Comparison of ENCODE assay signal across 1 cellular context in the genomic region with DNA sequence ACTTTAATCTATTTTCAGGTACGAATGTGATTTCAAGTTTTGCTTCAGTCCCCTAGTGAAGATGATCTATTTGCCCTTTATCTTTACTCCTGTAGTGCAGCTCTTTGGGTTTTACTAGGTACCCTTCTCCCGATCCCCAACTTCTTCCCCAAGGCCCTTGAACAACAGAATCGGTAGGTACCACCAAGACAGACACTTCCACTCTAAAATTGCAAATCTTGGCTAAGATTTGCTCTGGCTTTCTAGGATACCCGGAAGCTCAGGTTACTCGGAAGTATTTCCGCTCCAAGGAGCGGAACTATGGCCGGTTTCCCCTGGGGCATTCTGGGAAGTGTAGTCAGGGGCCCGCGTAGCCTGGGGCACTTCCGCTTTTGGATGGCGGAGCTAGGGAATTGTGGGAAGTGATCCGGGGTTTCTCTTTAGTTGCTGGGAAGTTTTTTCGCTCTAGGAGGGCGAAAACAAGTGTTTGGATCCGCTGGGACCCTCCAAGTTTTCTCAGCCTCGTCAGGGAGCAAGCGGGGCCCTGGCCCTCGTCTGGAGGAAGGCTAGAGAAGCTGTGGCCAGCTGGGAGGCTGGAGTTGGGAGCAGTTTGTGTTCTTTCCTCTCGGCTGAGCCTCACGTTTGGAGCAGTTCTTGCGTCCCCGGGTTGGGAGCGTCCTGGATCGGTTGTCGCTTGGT.
A peak's percentile ranks its signal among the peaks of the same experiment; 100 is the strongest.
TF ChIP-seq lines count a peak whose summit lies in the region.

No MANE protein-coding gene starts in this region.

TF ChIP-seq in HepG2, 621 proteins besides CTCF, POLR2A, EP300 and RAD21 (continued from another document and continues in another):
- no peak for TF ChIP-seq ZFP37 (CRISPR knock-in tag; IDR thresholded peaks at IDR 0.05; ENCODE audit: borderline replicate concordance)
- TF ChIP-seq KAT7 (CRISPR knock-in tag; IDR thresholded peaks at IDR 0.05; ENCODE audit: borderline replicate concordance): peak; percentile 38; the same call in 1 of the 2 replicates
- TF ChIP-seq MXI1 (IDR thresholded peaks at IDR 0.05; ENCODE audit: borderline replicate concordance, low read depth, low read length): peak; percentile 47; the same call in 1 of the 3 replicates
- TF ChIP-seq PCBP2 (optimal IDR thresholded peaks at IDR 0.05; ENCODE audit: low read depth, low read length, poor library complexity, severe bottlenecking): no peak
- no peak for TF ChIP-seq PRMT3 (CRISPR knock-in tag; IDR thresholded peaks at IDR 0.05; ENCODE audit: borderline replicate concordance, low read depth)
- no peak for TF ChIP-seq ZNF619 (CRISPR knock-in tag; IDR thresholded peaks at IDR 0.05)
- TF ChIP-seq PITX1 (CRISPR knock-in tag; IDR thresholded peaks at IDR 0.05): no peak
- TF ChIP-seq PAWR (CRISPR knock-in tag; IDR thresholded peaks at IDR 0.05; ENCODE audit: borderline replicate concordance): no peak
- TF ChIP-seq, protein P1, sequence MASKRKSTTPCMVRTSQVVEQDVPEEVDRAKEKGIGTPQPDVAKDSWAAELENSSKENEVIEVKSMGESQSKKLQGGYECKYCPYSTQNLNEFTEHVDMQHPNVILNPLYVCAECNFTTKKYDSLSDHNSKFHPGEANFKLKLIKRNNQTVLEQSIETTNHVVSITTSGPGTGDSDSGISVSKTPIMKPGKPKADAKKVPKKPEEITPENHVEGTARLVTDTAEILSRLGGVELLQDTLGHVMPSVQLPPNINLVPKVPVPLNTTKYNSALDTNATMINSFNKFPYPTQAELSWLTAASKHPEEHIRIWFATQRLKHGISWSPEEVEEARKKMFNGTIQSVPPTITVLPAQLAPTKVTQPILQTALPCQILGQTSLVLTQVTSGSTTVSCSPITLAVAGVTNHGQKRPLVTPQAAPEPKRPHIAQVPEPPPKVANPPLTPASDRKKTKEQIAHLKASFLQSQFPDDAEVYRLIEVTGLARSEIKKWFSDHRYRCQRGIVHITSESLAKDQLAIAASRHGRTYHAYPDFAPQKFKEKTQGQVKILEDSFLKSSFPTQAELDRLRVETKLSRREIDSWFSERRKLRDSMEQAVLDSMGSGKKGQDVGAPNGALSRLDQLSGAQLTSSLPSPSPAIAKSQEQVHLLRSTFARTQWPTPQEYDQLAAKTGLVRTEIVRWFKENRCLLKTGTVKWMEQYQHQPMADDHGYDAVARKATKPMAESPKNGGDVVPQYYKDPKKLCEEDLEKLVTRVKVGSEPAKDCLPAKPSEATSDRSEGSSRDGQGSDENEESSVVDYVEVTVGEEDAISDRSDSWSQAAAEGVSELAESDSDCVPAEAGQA (IDR thresholded peaks at IDR 0.05; ENCODE audit: low read depth): 0 out of 2 replicates have a peak, but pooled peaks have one; percentile 30
- TF ChIP-seq, protein P1 (CRISPR knock-in tag; IDR thresholded peaks at IDR 0.05; ENCODE audit: borderline replicate concordance): no peak
- TF ChIP-seq ZNF678 (CRISPR knock-in tag; IDR thresholded peaks at IDR 0.05): 0 out of 2 replicates have a peak, but pooled peaks have one; percentile 27
- TF ChIP-seq ZNF224 (CRISPR knock-in tag; IDR thresholded peaks at IDR 0.05): no peak
- TF ChIP-seq YEATS2 (CRISPR knock-in tag; IDR thresholded peaks at IDR 0.05; ENCODE audit: borderline replicate concordance): peak; percentile 76; the same call in 1 of the 2 replicates
- TF ChIP-seq, protein P2, sequence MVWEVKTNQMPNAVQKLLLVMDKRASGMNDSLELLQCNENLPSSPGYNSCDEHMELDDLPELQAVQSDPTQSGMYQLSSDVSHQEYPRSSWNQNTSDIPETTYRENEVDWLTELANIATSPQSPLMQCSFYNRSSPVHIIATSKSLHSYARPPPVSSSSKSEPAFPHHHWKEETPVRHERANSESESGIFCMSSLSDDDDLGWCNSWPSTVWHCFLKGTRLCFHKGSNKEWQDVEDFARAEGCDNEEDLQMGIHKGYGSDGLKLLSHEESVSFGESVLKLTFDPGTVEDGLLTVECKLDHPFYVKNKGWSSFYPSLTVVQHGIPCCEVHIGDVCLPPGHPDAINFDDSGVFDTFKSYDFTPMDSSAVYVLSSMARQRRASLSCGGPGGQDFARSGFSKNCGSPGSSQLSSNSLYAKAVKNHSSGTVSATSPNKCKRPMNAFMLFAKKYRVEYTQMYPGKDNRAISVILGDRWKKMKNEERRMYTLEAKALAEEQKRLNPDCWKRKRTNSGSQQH (CRISPR knock-in tag; IDR thresholded peaks at IDR 0.05; ENCODE audit: low read depth): peak; percentile 69; the same call in 1 of the 2 replicates
- TF ChIP-seq, protein P3, sequence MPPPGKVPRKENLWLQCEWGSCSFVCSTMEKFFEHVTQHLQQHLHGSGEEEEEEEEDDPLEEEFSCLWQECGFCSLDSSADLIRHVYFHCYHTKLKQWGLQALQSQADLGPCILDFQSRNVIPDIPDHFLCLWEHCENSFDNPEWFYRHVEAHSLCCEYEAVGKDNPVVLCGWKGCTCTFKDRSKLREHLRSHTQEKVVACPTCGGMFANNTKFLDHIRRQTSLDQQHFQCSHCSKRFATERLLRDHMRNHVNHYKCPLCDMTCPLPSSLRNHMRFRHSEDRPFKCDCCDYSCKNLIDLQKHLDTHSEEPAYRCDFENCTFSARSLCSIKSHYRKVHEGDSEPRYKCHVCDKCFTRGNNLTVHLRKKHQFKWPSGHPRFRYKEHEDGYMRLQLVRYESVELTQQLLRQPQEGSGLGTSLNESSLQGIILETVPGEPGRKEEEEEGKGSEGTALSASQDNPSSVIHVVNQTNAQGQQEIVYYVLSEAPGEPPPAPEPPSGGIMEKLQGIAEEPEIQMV (CRISPR knock-in tag; IDR thresholded peaks at IDR 0.05; ENCODE audit: low read depth): peak; percentile 79
- peak; percentile 100 for TF ChIP-seq IRF2 (CRISPR knock-in tag; IDR thresholded peaks at IDR 0.05)
- TF ChIP-seq, protein P4, sequence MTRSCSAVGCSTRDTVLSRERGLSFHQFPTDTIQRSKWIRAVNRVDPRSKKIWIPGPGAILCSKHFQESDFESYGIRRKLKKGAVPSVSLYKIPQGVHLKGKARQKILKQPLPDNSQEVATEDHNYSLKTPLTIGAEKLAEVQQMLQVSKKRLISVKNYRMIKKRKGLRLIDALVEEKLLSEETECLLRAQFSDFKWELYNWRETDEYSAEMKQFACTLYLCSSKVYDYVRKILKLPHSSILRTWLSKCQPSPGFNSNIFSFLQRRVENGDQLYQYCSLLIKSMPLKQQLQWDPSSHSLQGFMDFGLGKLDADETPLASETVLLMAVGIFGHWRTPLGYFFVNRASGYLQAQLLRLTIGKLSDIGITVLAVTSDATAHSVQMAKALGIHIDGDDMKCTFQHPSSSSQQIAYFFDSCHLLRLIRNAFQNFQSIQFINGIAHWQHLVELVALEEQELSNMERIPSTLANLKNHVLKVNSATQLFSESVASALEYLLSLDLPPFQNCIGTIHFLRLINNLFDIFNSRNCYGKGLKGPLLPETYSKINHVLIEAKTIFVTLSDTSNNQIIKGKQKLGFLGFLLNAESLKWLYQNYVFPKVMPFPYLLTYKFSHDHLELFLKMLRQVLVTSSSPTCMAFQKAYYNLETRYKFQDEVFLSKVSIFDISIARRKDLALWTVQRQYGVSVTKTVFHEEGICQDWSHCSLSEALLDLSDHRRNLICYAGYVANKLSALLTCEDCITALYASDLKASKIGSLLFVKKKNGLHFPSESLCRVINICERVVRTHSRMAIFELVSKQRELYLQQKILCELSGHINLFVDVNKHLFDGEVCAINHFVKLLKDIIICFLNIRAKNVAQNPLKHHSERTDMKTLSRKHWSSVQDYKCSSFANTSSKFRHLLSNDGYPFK (CRISPR knock-in tag; IDR thresholded peaks at IDR 0.05; ENCODE audit: borderline replicate concordance): peak; percentile 46; the same call in 1 of the 2 replicates
- TF ChIP-seq HOXA7 (CRISPR knock-in tag; IDR thresholded peaks at IDR 0.05): no peak
- TF ChIP-seq THAP11 (CRISPR knock-in tag; IDR thresholded peaks at IDR 0.05): peak; percentile 99
- TF ChIP-seq SNAI1 (CRISPR knock-in tag; IDR thresholded peaks at IDR 0.05; ENCODE audit: borderline replicate concordance): 0 out of 2 replicates have a peak, but pooled peaks have one; percentile 50
- TF ChIP-seq, protein P5, sequence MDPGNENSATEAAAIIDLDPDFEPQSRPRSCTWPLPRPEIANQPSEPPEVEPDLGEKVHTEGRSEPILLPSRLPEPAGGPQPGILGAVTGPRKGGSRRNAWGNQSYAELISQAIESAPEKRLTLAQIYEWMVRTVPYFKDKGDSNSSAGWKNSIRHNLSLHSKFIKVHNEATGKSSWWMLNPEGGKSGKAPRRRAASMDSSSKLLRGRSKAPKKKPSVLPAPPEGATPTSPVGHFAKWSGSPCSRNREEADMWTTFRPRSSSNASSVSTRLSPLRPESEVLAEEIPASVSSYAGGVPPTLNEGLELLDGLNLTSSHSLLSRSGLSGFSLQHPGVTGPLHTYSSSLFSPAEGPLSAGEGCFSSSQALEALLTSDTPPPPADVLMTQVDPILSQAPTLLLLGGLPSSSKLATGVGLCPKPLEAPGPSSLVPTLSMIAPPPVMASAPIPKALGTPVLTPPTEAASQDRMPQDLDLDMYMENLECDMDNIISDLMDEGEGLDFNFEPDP (CRISPR knock-in tag; conservative IDR thresholded peaks at IDR 0.05): no peak
- no peak for TF ChIP-seq ZNF234 (CRISPR knock-in tag; conservative IDR thresholded peaks at IDR 0.05)
- peak; percentile 22; the same call in 1 of the 2 replicates for TF ChIP-seq SIN3B (IDR thresholded peaks at IDR 0.05; ENCODE audit: low read length)
- no peak for TF ChIP-seq CEBPG (CRISPR knock-in tag; IDR thresholded peaks at IDR 0.05)
- TF ChIP-seq ZNF432 (CRISPR knock-in tag; IDR thresholded peaks at IDR 0.05; ENCODE audit: borderline replicate concordance): no peak
- TF ChIP-seq ZNF496 (CRISPR knock-in tag; IDR thresholded peaks at IDR 0.05; ENCODE audit: insufficient replicate concordance): no peak
- TF ChIP-seq, protein P6, sequence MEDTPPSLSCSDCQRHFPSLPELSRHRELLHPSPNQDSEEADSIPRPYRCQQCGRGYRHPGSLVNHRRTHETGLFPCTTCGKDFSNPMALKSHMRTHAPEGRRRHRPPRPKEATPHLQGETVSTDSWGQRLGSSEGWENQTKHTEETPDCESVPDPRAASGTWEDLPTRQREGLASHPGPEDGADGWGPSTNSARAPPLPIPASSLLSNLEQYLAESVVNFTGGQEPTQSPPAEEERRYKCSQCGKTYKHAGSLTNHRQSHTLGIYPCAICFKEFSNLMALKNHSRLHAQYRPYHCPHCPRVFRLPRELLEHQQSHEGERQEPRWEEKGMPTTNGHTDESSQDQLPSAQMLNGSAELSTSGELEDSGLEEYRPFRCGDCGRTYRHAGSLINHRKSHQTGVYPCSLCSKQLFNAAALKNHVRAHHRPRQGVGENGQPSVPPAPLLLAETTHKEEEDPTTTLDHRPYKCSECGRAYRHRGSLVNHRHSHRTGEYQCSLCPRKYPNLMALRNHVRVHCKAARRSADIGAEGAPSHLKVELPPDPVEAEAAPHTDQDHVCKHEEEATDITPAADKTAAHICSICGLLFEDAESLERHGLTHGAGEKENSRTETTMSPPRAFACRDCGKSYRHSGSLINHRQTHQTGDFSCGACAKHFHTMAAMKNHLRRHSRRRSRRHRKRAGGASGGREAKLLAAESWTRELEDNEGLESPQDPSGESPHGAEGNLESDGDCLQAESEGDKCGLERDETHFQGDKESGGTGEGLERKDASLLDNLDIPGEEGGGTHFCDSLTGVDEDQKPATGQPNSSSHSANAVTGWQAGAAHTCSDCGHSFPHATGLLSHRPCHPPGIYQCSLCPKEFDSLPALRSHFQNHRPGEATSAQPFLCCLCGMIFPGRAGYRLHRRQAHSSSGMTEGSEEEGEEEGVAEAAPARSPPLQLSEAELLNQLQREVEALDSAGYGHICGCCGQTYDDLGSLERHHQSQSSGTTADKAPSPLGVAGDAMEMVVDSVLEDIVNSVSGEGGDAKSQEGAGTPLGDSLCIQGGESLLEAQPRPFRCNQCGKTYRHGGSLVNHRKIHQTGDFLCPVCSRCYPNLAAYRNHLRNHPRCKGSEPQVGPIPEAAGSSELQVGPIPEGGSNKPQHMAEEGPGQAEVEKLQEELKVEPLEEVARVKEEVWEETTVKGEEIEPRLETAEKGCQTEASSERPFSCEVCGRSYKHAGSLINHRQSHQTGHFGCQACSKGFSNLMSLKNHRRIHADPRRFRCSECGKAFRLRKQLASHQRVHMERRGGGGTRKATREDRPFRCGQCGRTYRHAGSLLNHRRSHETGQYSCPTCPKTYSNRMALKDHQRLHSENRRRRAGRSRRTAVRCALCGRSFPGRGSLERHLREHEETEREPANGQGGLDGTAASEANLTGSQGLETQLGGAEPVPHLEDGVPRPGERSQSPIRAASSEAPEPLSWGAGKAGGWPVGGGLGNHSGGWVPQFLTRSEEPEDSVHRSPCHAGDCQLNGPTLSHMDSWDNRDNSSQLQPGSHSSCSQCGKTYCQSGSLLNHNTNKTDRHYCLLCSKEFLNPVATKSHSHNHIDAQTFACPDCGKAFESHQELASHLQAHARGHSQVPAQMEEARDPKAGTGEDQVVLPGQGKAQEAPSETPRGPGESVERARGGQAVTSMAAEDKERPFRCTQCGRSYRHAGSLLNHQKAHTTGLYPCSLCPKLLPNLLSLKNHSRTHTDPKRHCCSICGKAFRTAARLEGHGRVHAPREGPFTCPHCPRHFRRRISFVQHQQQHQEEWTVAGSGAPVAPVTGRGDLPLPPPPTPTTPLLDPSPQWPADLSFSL (CRISPR knock-in tag; IDR thresholded peaks at IDR 0.05): no peak
- TF ChIP-seq MED1 (CRISPR knock-in tag; IDR thresholded peaks at IDR 0.05): peak; percentile 44; the same call in 1 of the 2 replicates
- no peak for TF ChIP-seq ZNF562 (CRISPR knock-in tag; IDR thresholded peaks at IDR 0.05; ENCODE audit: borderline replicate concordance)
